In genomic region chr11:65433657-65434056, GRCh38 we compare ENCODE assay signal across 17 cellular contexts. TPM values are rescaled to one million over a fixed set of nuclear protein-coding genes. Genes with fewer than 3 reads are reported as not detected.
DNase-seq lines count a peak whose midpoint lies in the region; ATAC-seq and TF ChIP-seq lines count a peak whose summit lies in the region.
"Had no signal": no experiment of that assay in that cellular context is flagged by ENCODE, and none has a peak within 500 bp of the region (broad histone marks: within the 10 kb centered on the region; RNA-seq: fewer than 3 reads in every experiment).

No MANE protein-coding gene starts in this region.

- H3K4me3 Mint-ChIP-seq in activated T-cell treated with anti-CD3 and anti-CD28 coated beads, Interleukin-2, amount 50 U/mL, for 24 hours, result no peak overlapping the region
- no peak overlapping the region for H3K4me3 Mint-ChIP-seq in activated T-cell treated with anti-CD3 and anti-CD28 coated beads, Interleukin-2, amount 50 U/mL, for 4 hours
- H3K4me3 Mint-ChIP-seq: endodermal cell had no signal

- H3K27me3 Mint-ChIP-seq in activated T-cell treated with anti-CD3 and anti-CD28 coated beads, Interleukin-2, amount 50 U/mL, for 24 hours, result no peaks in the 10 kb centered on the region
- H3K27me3 Mint-ChIP-seq in activated T-cell treated with anti-CD3 and anti-CD28 coated beads, Interleukin-2, amount 50 U/mL, for 4 hours (ENCODE audit: low read depth), result no peaks in the 10 kb centered on the region

- H3K4me1 Mint-ChIP-seq in activated T-cell treated with anti-CD3 and anti-CD28 coated beads, Interleukin-2, amount 50 U/mL, for 24 hours (ENCODE audit: low read depth), result peaks cover 89% of the 10 kb centered on the region
- peaks cover 78% of the 10 kb centered on the region for H3K4me1 Mint-ChIP-seq in activated T-cell treated with anti-CD3 and anti-CD28 coated beads, Interleukin-2, amount 50 U/mL, for 4 hours (ENCODE audit: low read depth)

- H3K4me3 ChIP-seq in right lobe of liver (no peak overlapping the region), thoracic aorta (peak overlapping the region; percentile 43)

- H3K36me3 ChIP-seq in right lobe of liver (peaks cover 0 to 37% (median 11%) of the 10 kb centered on the region in 4 donors), thoracic aorta (peaks cover 39% of the 10 kb centered on the region)

- H3K27me3 ChIP-seq in right lobe of liver (no peaks in the 10 kb centered on the region), thoracic aorta (replicated peaks; ENCODE audit: insufficient read depth) (no peaks in the 10 kb centered on the region)
- H3K27me3 ChIP-seq: suprapubic skin had no signal

- H3K36me3 Mint-ChIP-seq in activated T-cell treated with anti-CD3 and anti-CD28 coated beads, Interleukin-2, amount 50 U/mL, for 24 hours (ENCODE audit: low read depth), result peaks cover 84% of the 10 kb centered on the region
- H3K36me3 Mint-ChIP-seq in activated T-cell treated with anti-CD3 and anti-CD28 coated beads, Interleukin-2, amount 50 U/mL, for 4 hours (ENCODE audit: insufficient read depth), result peaks cover 36% of the 10 kb centered on the region

- H3K9me3 ChIP-seq in right lobe of liver, result no peaks in the 10 kb centered on the region
- no peaks in the 10 kb centered on the region for H3K9me3 ChIP-seq in thoracic aorta
- H3K9me3 ChIP-seq: suprapubic skin had no signal

- ATAC-seq in activated T-cell treated with anti-CD3 and anti-CD28 coated beads, Interleukin-2, amount 50 U/mL, for 4 hours, result no peak
- ATAC-seq in right lobe of liver (no peak), thoracic aorta (ENCODE audit: insufficient number of reproducible peaks, low FRiP score, low read depth) (no peak)

- peak overlapping the region; percentile 47 for H3K27ac Mint-ChIP-seq in activated T-cell treated with anti-CD3 and anti-CD28 coated beads, Interleukin-2, amount 50 U/mL, for 24 hours
- H3K27ac Mint-ChIP-seq: endodermal cell had no signal

- intact Hi-C loops in right lobe of liver (cut with DNase I), result no loop called here

- no peak for TF ChIP-seq POLR2A in right lobe of liver (IDR thresholded peaks at IDR 0.05)

- WGBS in right lobe of liver (ENCODE audit: insufficient coverage, low coverage, low lambda C conversion rate, missing lambda C conversion rate), result 67% methylated on average over 2 of the region's 2 CpGs

- DNase-seq in activated T-cell treated with anti-CD3 and anti-CD28 coated beads, Interleukin-2, amount 50 U/mL, for 24 hours, result no peak
- DNase-seq in activated T-cell treated with anti-CD3 and anti-CD28 coated beads, Interleukin-2, amount 50 U/mL, for 4 hours, result no peak
- DNase-seq in astrocyte of the hippocampus (ENCODE audit: low read depth, low spot score) (peak; percentile 14), right lobe of liver (peak in 2 of 3 donors; percentile 17 to 45), thoracic aorta (ENCODE audit: low spot score) (no peak), NCI-H1436 treated with DMSO at 0.1 percent for 48 hours (lab: John Stamatoyannopoulos, UW) (no peak), T1000 (lab: John Stamatoyannopoulos, UW) (no peak), NCI-H2107 treated with DMSO at 0.1 percent for 48 hours (lab: John Stamatoyannopoulos, UW; ENCODE audit: unreplicated experiment) (no peak)
- DNase-seq: activated CD8-positive, alpha-beta memory T cell treated with anti-CD3 and anti-CD28 coated beads for 24 hours; amygdala; DMS79; hypothalamus; midbrain; NCI-H187 treated with DMSO at 0.1 percent for 48 hours had no signal

- H3K27ac ChIP-seq in right lobe of liver, result peak overlapping the region; percentile 29 to 100 (median 70)
- H3K27ac ChIP-seq in thoracic aorta, result no peak overlapping the region

- H3K4me1 ChIP-seq in right lobe of liver, result peaks cover 0 to 37% (median 10%) of the 10 kb centered on the region in 4 donors
- peaks cover 50 to 94% of the 10 kb centered on the region in 2 donors for H3K4me1 ChIP-seq in thoracic aorta (ENCODE audit: control insufficient read depth in 1 of 2, low read depth in 2 of 2)

- no peaks in the 10 kb centered on the region for H3K9me3 Mint-ChIP-seq in activated T-cell treated with anti-CD3 and anti-CD28 coated beads, Interleukin-2, amount 50 U/mL, for 24 hours
- H3K9me3 Mint-ChIP-seq in activated T-cell treated with anti-CD3 and anti-CD28 coated beads, Interleukin-2, amount 50 U/mL, for 4 hours, result no peaks in the 10 kb centered on the region
- H3K9me3 Mint-ChIP-seq: endodermal cell, IgD-negative memory B cell had no signal

- TF ChIP-seq CTCF in right lobe of liver (IDR thresholded peaks at IDR 0.05) (no peak), thoracic aorta (IDR thresholded peaks at IDR 0.05) (no peak)

RNA-seq across cellular contexts. Expression of gene NEAT1, which starts 11.1 kb away (rescaled TPM):
- 100 to 1,000 TPM in 2 of 3 donors, 10 to 100 TPM in 1; 95.5 to 136 (median 123) TPM for total RNA-seq in activated T-cell treated with anti-CD3 and anti-CD28 coated beads, Interleukin-2, amount 50 U/mL, for 4 hours
- 1,000 to 10,000 TPM in 2 of 6 experiments, 100 to 1,000 TPM in 4; 202 to 1,225 (median 767) TPM for total RNA-seq in right lobe of liver
- 1,000 to 10,000 TPM in 1 of 2 donors, 100 to 1,000 TPM in 1; 848 to 1,659 TPM for total RNA-seq in thoracic aorta

RNA-seq across cellular contexts. Expression of gene FRMD8, which starts 47.2 kb away (rescaled TPM):
- 10 to 100 TPM; 43.0 to 49.2 (median 44.9) TPM for total RNA-seq in activated T-cell treated with anti-CD3 and anti-CD28 coated beads, Interleukin-2, amount 50 U/mL, for 4 hours
- total RNA-seq in right lobe of liver (10 to 100 TPM in 4 of 6 experiments, 1 to 10 TPM in 2; 7.7 to 17.1 (median 14.3) TPM), thoracic aorta (10 to 100 TPM; 45.2 to 45.9 TPM)

RNA-seq across cellular contexts. Expression of gene SLC25A45, which starts 51.2 kb away (rescaled TPM):
- total RNA-seq in activated T-cell treated with anti-CD3 and anti-CD28 coated beads, Interleukin-2, amount 50 U/mL, for 4 hours, result 10 to 100 TPM in 1 of 3 donors, 1 to 10 TPM in 2; 7.0 to 11.1 (median 9.5) TPM
- total RNA-seq in right lobe of liver (10 to 100 TPM in 4 of 6 experiments, 1 to 10 TPM in 2; 7.5 to 17.5 (median 12.1) TPM), thoracic aorta (10 to 100 TPM; 19.0 to 26.7 TPM)

Comparison
In these comparisons a context has a peak if more than half of its experiments do, and no peak if none do; other contexts are left out.
1. DNase-seq: peak in astrocyte of the hippocampus (single experiment) and right lobe of liver (2 of 3); none in activated T-cell treated with anti-CD3 and anti-CD28 coated beads, Interleukin-2, amount 50 U/mL, for 24 hours (single experiment), activated T-cell treated with anti-CD3 and anti-CD28 coated beads, Interleukin-2, amount 50 U/mL, for 4 hours (single experiment), thoracic aorta (single experiment), NCI-H1436 treated with DMSO at 0.1 percent for 48 hours (single experiment), T1000 (single experiment) and NCI-H2107 treated with DMSO at 0.1 percent for 48 hours (single experiment).
2. H3K27ac ChIP-seq: peak in right lobe of liver (3 of 3); none in thoracic aorta (0 of 2).